In genomic region chr10:132582795-132583194, GRCh38 we compare ENCODE assay signal across 24 cellular contexts.
"Had no signal": no experiment of that assay in that cellular context is flagged by ENCODE, and none has a peak within 500 bp of the region (broad histone marks: within the 10 kb centered on the region; RNA-seq: fewer than 3 reads in every experiment).

No MANE protein-coding gene starts in this region.

- H3K4me1 ChIP-seq: prostate gland had no signal

- ATAC-seq: activated naive CD4-positive, alpha-beta T cell treated with anti-CD3 and anti-CD28 coated beads, Interleukin-2, amount 50 U/mL, for 72 hours; activated T-cell treated with anti-CD3 and anti-CD28 coated beads, Interleukin-2, amount 50 U/mL, for 72 hours; body of pancreas; heart left ventricle; left colon; mucosa of descending colon; pancreas had no signal

- H3K27me3 ChIP-seq: body of pancreas, dorsolateral prefrontal cortex, heart left ventricle, pancreas, testis, uterus had no signal

- H3K4me3 ChIP-seq: body of pancreas, coronary artery, dorsolateral prefrontal cortex, heart left ventricle, mucosa of descending colon, pancreas, prostate gland, testis, uterus had no signal

- DNase-seq: activated CD4-positive, alpha-beta T cell treated with anti-CD3 and anti-CD28 coated beads for 4 hours; activated CD4-positive, alpha-beta T cell treated with anti-CD3 and anti-CD28 coated beads, Interleukin-2, amount 50 U/mL, for 4 hours; activated naive CD4-positive, alpha-beta T cell; activated T-cell treated with anti-CD3 and anti-CD28 coated beads for 4 hours; activated T-cell treated with anti-CD3 and anti-CD28 coated beads, Interleukin-2, amount 50 U/mL, for 72 hours; body of pancreas; cerebellar nuclear complex; dorsolateral prefrontal cortex; effector memory CD4-positive, alpha-beta T cell; erythroblast; heart left ventricle; immature natural killer cell; kidney; left colon; mesendoderm; mucosa of descending colon; nephron progenitor cell; pancreas; stimulated activated naive CD4-positive, alpha-beta T cell treated with Interleukin-2 at 50 U/mL for 16 hours; testis; uterus had no signal

- H3K36me3 ChIP-seq: pancreas, prostate gland, uterus had no signal

- H3K27ac ChIP-seq: body of pancreas, pancreas, prostate gland, testis, uterus had no signal

- H3K9me3 ChIP-seq: body of pancreas, mucosa of descending colon, pancreas, prostate gland, testis, uterus had no signal
